Comparison of ENCODE assay signal across 23 cellular contexts in the genomic region with DNA sequence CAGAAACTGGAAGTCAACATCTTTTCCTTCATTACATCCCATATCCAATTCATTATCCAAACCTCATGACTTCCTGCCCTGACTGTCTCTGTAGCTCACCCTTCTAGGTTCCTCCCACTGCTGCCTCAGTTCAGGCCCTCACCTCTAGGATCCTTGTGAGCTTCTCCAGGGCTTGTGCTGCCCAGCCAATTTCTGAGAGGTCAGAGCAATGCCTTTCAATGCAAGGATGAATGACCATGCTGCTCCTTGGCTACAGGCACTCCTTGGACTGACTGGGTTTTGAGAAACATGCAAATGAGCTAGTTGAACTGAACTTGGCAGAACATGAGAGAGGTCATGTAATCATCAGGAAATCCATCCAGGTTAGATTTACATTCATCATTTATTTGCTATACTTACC.
"Had no signal": no experiment of that assay in that cellular context is flagged by ENCODE, and none has a peak within 500 bp of the region (broad histone marks: within the 10 kb centered on the region; RNA-seq: fewer than 3 reads in every experiment).

No MANE protein-coding gene starts in this region.

- H3K4me3 Mint-ChIP-seq: dendritic cell treated with granulocyte-macrophage colony-stimulating factor and Interleukin-4, amounts not matched to agents 40 ng/mL and 50 ng/mL, for 4 days; effector memory CD8-positive, alpha-beta T cell; endodermal cell; immature natural killer cell; mesothelial cell of epicardium had no signal

- H3K4me2 ChIP-seq: hepatocyte had no signal

- ATAC-seq: effector memory CD8-positive, alpha-beta T cell; gastroesophageal sphincter; heart left ventricle; left lung; left ventricle myocardium superior; lower lobe of right lung; mucosa of descending colon had no signal

- H3K27me3 ChIP-seq: colonic mucosa, esophagus squamous epithelium, gastroesophageal sphincter, heart left ventricle, hepatocyte, left lung had no signal

- H3K27ac ChIP-seq: colonic mucosa, esophagus squamous epithelium, gastroesophageal sphincter, heart left ventricle, hepatocyte, left lung, lower lobe of right lung had no signal

- DNase-seq: cerebellar nuclear complex; colonic mucosa; cortex of kidney; effector CD8-positive, alpha-beta T cell; effector memory CD8-positive, alpha-beta T cell; endodermal cell; esophagus squamous epithelium; foreskin fibroblast; foreskin melanocyte; heart left ventricle; immature natural killer cell; islet precursor cell; kidney; kidney glomerular epithelial cell; left lung; left ventricle myocardium superior; lower lobe of right lung; mesenchymal stem cell; mucosa of descending colon had no signal

- H3K27me3 Mint-ChIP-seq: dendritic cell treated with granulocyte-macrophage colony-stimulating factor and Interleukin-4, amounts not matched to agents 40 ng/mL and 50 ng/mL, for 4 days; effector memory CD8-positive, alpha-beta T cell had no signal

- H3K36me3 ChIP-seq: colonic mucosa had no signal

- H3K9me3 Mint-ChIP-seq: dendritic cell treated with granulocyte-macrophage colony-stimulating factor and Interleukin-4, amounts not matched to agents 40 ng/mL and 50 ng/mL, for 4 days; effector memory CD8-positive, alpha-beta T cell; endodermal cell had no signal

- H3K4me1 ChIP-seq: colonic mucosa, lower lobe of right lung had no signal

- H3K4me1 Mint-ChIP-seq: endodermal cell, immature natural killer cell, mesothelial cell of epicardium had no signal

- H3K9me3 ChIP-seq: colonic mucosa, esophagus squamous epithelium, gastroesophageal sphincter, heart left ventricle, left lung, lower lobe of right lung, mucosa of descending colon had no signal

- H3K4me3 ChIP-seq: colonic mucosa, esophagus squamous epithelium, gastroesophageal sphincter, heart left ventricle, hepatocyte, left lung, lower lobe of right lung, mucosa of descending colon had no signal

- H3K27ac Mint-ChIP-seq: dendritic cell treated with granulocyte-macrophage colony-stimulating factor and Interleukin-4, amounts not matched to agents 40 ng/mL and 50 ng/mL, for 4 days; effector memory CD8-positive, alpha-beta T cell; endodermal cell; immature natural killer cell; mesothelial cell of epicardium had no signal
